In genomic region chr7:107564553-107565298, GRCh38 we compare ENCODE assay signal across 8 cellular contexts. TPM values are rescaled to one million over a fixed set of nuclear protein-coding genes. Genes with fewer than 3 reads are reported as not detected.
DNase-seq lines count a peak whose midpoint lies in the region; ATAC-seq and TF ChIP-seq lines count a peak whose summit lies in the region.

No MANE protein-coding gene starts in this region.

- ATAC-seq in HG02798 (IDR thresholded peaks at IDR 0.05; ENCODE audit: poor library complexity, unreplicated experiment) (no peak), GM19463 (IDR thresholded peaks at IDR 0.05; ENCODE audit: unreplicated experiment) (no peak)

- DNase-seq in GM04504 (ENCODE audit: low read depth) (peak; percentile 68), OCI-LY7 (ENCODE audit: low spot score) (peak; percentile 19), neural crest cell (ENCODE audit: low read depth, low spot score) (no peak), NCI-H2107 (lab: John Stamatoyannopoulos, UW) (no peak), head of caudate nucleus (no peak)

- POLR2A ChIA-PET in OCI-LY7 (lab: Charles Lee) = interaction anchor here (0.6 to 3.4 kb wide), 11 partner anchors 11 to 384 kb away, joined by 3 to 25 read pairs (median 3); partner anchors contain the start of gene CBLL1

- CTCF ChIA-PET in OCI-LY7 (lab: Charles Lee; ENCODE audit: unreplicated experiment) = interaction anchor here (0.6 kb wide), 1 partner anchor 49 kb away, joined by 3 read pairs; no protein-coding TSS in a partner anchor

- no peaks in the 10 kb centered on the region for H3K9me3 Mint-ChIP-seq in neural crest cell

- H3K9me2 ChIP-seq in OCI-LY7 (ENCODE audit: insufficient read depth, low read length) = no peaks in the 10 kb centered on the region

- H3K27me3 ChIP-seq in endocrine pancreas (ENCODE audit: control insufficient read depth, insufficient read depth, low read length) = no peaks in the 10 kb centered on the region

- TF ChIP-seq CTCF in OCI-LY7 (conservative IDR thresholded peaks at IDR 0.05; ENCODE audit: low read length) (no peak), neural crest cell (conservative IDR thresholded peaks at IDR 0.05) (no peak)

- peak overlapping the region; percentile 86 for H3K4me2 ChIP-seq in OCI-LY7 (ENCODE audit: low read length)

- peaks cover 49% of the 10 kb centered on the region for H3K79me2 ChIP-seq in OCI-LY7 (ENCODE audit: insufficient read depth, low read depth, low read length)

- peak overlapping the region; percentile 57 for H3K27ac ChIP-seq in OCI-LY7 (ENCODE audit: low read depth, low read length, poor library complexity, severe bottlenecking)

- H3K9ac ChIP-seq in endocrine pancreas (ENCODE audit: control insufficient read depth, insufficient read depth, low read length) = peak overlapping the region; percentile 90

- intact Hi-C loops in OCI-LY7 (cut with micrococcal nuclease; ENCODE audit: unreplicated experiment) (loop anchor here (5.0 kb wide), 1 partner anchor 697 kb away; the partner anchor contains the start of gene PIK3CG), head of caudate nucleus (cut with DNase I) (no loop called here)

- H3K4me1 ChIP-seq in OCI-LY7 (ENCODE audit: insufficient read depth, low read length, poor library complexity, severe bottlenecking) (peaks cover 42% of the 10 kb centered on the region), endocrine pancreas (ENCODE audit: control insufficient read depth, insufficient read depth, low read length) (peaks cover 22% of the 10 kb centered on the region)

- peak overlapping the region; percentile 86 for H3K4me3 Mint-ChIP-seq in neural crest cell

- H3K9me3 ChIP-seq in OCI-LY7 (ENCODE audit: low read length) = no peaks in the 10 kb centered on the region
- H3K9me3 ChIP-seq in endocrine pancreas (ENCODE audit: control insufficient read depth, low read length) = no peaks in the 10 kb centered on the region

- no peaks in the 10 kb centered on the region for H3K36me3 Mint-ChIP-seq in neural crest cell (ENCODE audit: low read depth)

- H3K36me3 ChIP-seq in OCI-LY7 (ENCODE audit: insufficient read depth, low read length) (peaks cover 26% of the 10 kb centered on the region), endocrine pancreas (ENCODE audit: control insufficient read depth, insufficient read depth, low read length) (no peaks in the 10 kb centered on the region)

- BruUV-seq in OCI-LY7 (replicated peaks; lab: Mats Ljungman, UMichigan) = TSS peak; percentile 68

- peak overlapping the region; percentile 12 for H3K27ac Mint-ChIP-seq in neural crest cell (ENCODE audit: unreplicated experiment)

- H3K4me1 Mint-ChIP-seq in neural crest cell = peaks cover 41% of the 10 kb centered on the region

- H3K27me3 Mint-ChIP-seq in neural crest cell (ENCODE audit: low read depth) = no peaks in the 10 kb centered on the region

- H2AFZ ChIP-seq in OCI-LY7 (ENCODE audit: low read length) = peak overlapping the region; percentile 85

- peaks cover 7% of the 10 kb centered on the region; the same call in 1 of the 2 replicates for H4K20me1 ChIP-seq in OCI-LY7 (ENCODE audit: insufficient read depth, low read length)

- H3K4me3 ChIP-seq in OCI-LY7 (ENCODE audit: low read depth, low read length, poor library complexity, severe bottlenecking) = peak overlapping the region; percentile 81
- peak overlapping the region; percentile 96 for H3K4me3 ChIP-seq in endocrine pancreas (ENCODE audit: control insufficient read depth, insufficient read depth, low read length)

RNA-seq across cellular contexts. Expression of gene DUS4L, which starts 1.0 kb away (rescaled TPM):
- total RNA-seq in OCI-LY7 (2014; rRNA removed; shearing (Covaris generic)) = 14.9 and 16.9 TPM in 2 replicates
- 23.0 and 26.9 TPM in 2 replicates for total RNA-seq in OCI-LY7 (2022)
- total RNA-seq in neural crest cell = 12.7 and 13.2 TPM in 2 replicates

RNA-seq across cellular contexts. Expression of gene COG5, which starts 1.0 kb away (rescaled TPM):
- 59.0 and 60.2 TPM in 2 replicates for total RNA-seq in OCI-LY7 (2014; rRNA removed; shearing (Covaris generic))
- total RNA-seq in OCI-LY7 (2022) = 40.1 and 40.9 TPM in 2 replicates
- 26.8 and 35.1 TPM in 2 replicates for total RNA-seq in neural crest cell

RNA-seq across cellular contexts. Expression of gene BCAP29, which starts 15.3 kb away (rescaled TPM):
- 18.7 and 26.5 TPM in 2 replicates for total RNA-seq in OCI-LY7 (2014; rRNA removed; shearing (Covaris generic))
- total RNA-seq in OCI-LY7 (2022) = 26.3 and 29.2 TPM in 2 replicates
- total RNA-seq in neural crest cell = 32.5 and 34.2 TPM in 2 replicates

Comparison
In these comparisons a context has a peak if more than half of its experiments do, and no peak if none do; other contexts are left out.
1. DNase-seq: peak in GM04504 (single experiment) and OCI-LY7 (single experiment); none in neural crest cell (single experiment), NCI-H2107 (single experiment) and head of caudate nucleus (0 of 42).